Comparison of ENCODE assay signal across 7 cellular contexts in the genomic region with DNA sequence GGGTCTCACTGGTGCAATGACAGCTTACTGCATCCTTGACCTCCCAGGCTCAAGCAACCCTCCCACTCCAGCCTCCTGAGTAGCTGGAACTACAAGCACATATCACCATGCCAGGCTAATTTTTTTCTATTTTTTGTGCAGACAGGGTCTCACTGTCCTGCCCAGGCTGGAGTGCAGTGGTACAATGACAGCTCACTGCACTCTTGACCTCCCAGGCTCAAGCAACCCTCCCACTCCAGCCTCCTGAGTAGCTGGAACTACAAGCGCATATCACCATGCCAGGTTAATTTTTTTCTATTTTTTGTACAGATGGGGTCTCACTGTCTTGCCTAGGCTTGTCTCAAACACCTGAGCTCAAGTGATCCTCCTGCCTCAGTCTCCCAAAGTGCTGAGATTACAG.
"Had no signal": no experiment of that assay in that cellular context is flagged by ENCODE, and none has a peak within 500 bp of the region (broad histone marks: within the 10 kb centered on the region; RNA-seq: fewer than 3 reads in every experiment).

No MANE protein-coding gene starts in this region.

- H3K4me1 Mint-ChIP-seq: IgD-negative memory B cell had no signal

- ATAC-seq: K562 had no signal

- H3K4me3 ChIP-seq: K562 had no signal

- H3K27ac Mint-ChIP-seq: IgD-negative memory B cell had no signal

- H3K4me3 Mint-ChIP-seq: IgD-negative memory B cell had no signal

- FAIRE-seq: HTR-8/SVneo, K562 had no signal

- H3K27ac ChIP-seq: HL-60 had no signal

- H3K27me3 Mint-ChIP-seq: IgD-negative memory B cell had no signal

- H3K36me3 Mint-ChIP-seq: IgD-negative memory B cell had no signal

- H3K9me3 Mint-ChIP-seq: IgD-negative memory B cell had no signal

- DNase-seq: IMR-90, KBM-7, KG1 had no signal
